In genomic region chr3:126982125-126982521, GRCh38 we compare ENCODE assay signal across 8 cellular contexts. TPM values are rescaled to one million over a fixed set of nuclear protein-coding genes. Genes with fewer than 3 reads are reported as not detected.
DNase-seq lines count a peak whose midpoint lies in the region; ATAC-seq, FAIRE-seq and TF ChIP-seq lines count a peak whose summit lies in the region.

No MANE protein-coding gene starts in this region.

- H3K79me2 ChIP-seq in H1 (ENCODE audit: control insufficient read depth in 1 of 2, insufficient read depth in 2 of 2, low read length in 2 of 2) = peaks cover 8 to 30% of the 10 kb centered on the region in 2 experiments; a peak in 3 of 4 replicates
- H3K79me2 ChIP-seq in neural progenitor cell (ENCODE audit: low read depth) = peaks cover 37% of the 10 kb centered on the region

- peaks cover 21% of the 10 kb centered on the region for H3K4me1 ChIP-seq in A673 (ENCODE audit: insufficient read depth, low read length, poor library complexity, severe bottlenecking)
- peaks cover 0 to 26% (median 12%) of the 10 kb centered on the region in 4 experiments; a peak in 6 of 7 replicates for H3K4me1 ChIP-seq in H1 (replicated peaks in 1 of 4; ENCODE audit: control insufficient read depth in 3 of 4, insufficient read depth in 4 of 4, low read length in 3 of 4)
- peaks cover 13% of the 10 kb centered on the region for H3K4me1 ChIP-seq in neural progenitor cell
- peaks cover 10 to 17% (median 12%) of the 10 kb centered on the region in 4 donors for H3K4me1 ChIP-seq in transverse colon

- H3K9me3 ChIP-seq in A673 (ENCODE audit: low read depth, low read length, poor library complexity, severe bottlenecking) = no peaks in the 10 kb centered on the region
- H3K9me3 ChIP-seq in H1 (ENCODE audit: insufficient read depth in 2 of 2, low read depth in 1 of 2, low read length in 1 of 2) = no peaks in the 10 kb centered on the region
- no peaks in the 10 kb centered on the region for H3K9me3 ChIP-seq in neural progenitor cell (ENCODE audit: low read depth)
- no peaks in the 10 kb centered on the region for H3K9me3 ChIP-seq in transverse colon

- no peak overlapping the region for H2BK20ac ChIP-seq in H1 (ENCODE audit: low read length)

- DNase-seq in A673 (ENCODE audit: low spot score) (no peak), T-helper 9 cell (peak; percentile 60), H1 (ENCODE audit: low read depth in 1 of 2, low spot score in 2 of 2) (peak in 1 of 2 experiments; percentile 23), neural progenitor cell (ENCODE audit: low spot score) (no peak), transverse colon (peak; percentile 39), DMS114 treated with DMSO at 0.1 percent for 48 hours (lab: John Stamatoyannopoulos, UW; ENCODE audit: unreplicated experiment) (no peak)

- H4K20me1 ChIP-seq in H1 (replicated peaks in 1 of 2; ENCODE audit: control insufficient read depth in 1 of 2, insufficient read depth in 2 of 2, low read length in 2 of 2) = peaks cover 8 to 21% of the 10 kb centered on the region in 2 experiments
- peaks cover 36% of the 10 kb centered on the region for H4K20me1 ChIP-seq in neural progenitor cell (ENCODE audit: low read depth)

- no peak overlapping the region for H2BK120ac ChIP-seq in H1 (replicated peaks; ENCODE audit: low read depth, low read length)

- H3K27me3 ChIP-seq in A673 (replicated peaks; ENCODE audit: insufficient read depth, low read depth, low read length, poor library complexity) = no peaks in the 10 kb centered on the region
- peaks cover 0 to 8% (median 3%) of the 10 kb centered on the region in 4 experiments; a peak in 5 of 7 replicates for H3K27me3 ChIP-seq in H1 (replicated peaks in 1 of 4; ENCODE audit: control insufficient read depth in 3 of 4, extremely low read depth in 1 of 4, insufficient read depth in 3 of 4, low read length in 3 of 4)
- peaks cover 14% of the 10 kb centered on the region for H3K27me3 ChIP-seq in neural progenitor cell
- peaks cover 6% of the 10 kb centered on the region for H3K27me3 ChIP-seq in transverse colon

- TF ChIP-seq CTCF in A673 (conservative IDR thresholded peaks at IDR 0.05; ENCODE audit: low read depth, low read length) (no peak), H1 (IDR thresholded peaks at IDR 0.05; ENCODE audit: control extremely low read depth in 1 of 3, insufficient read depth in 1 of 3, low read depth in 1 of 3, low read length in 3 of 3) (no peak), neural progenitor cell (IDR thresholded peaks at IDR 0.05) (no peak), transverse colon (IDR thresholded peaks at IDR 0.05) (no peak)

- no peaks in the 10 kb centered on the region for H3K36me3 Mint-ChIP-seq in neural progenitor cell

- H3K23me2 ChIP-seq in H1 (ENCODE audit: low read depth, low read length) = peaks cover 11% of the 10 kb centered on the region

- H4K91ac ChIP-seq in H1 (replicated peaks; ENCODE audit: insufficient read length, low read length) = peak overlapping the region; percentile 88

- BruUV-seq in A673 (replicated peaks; lab: Mats Ljungman, UMichigan) = no TSS peak

- H3K4me3 ChIP-seq in A673 (ENCODE audit: low read depth, low read length, poor library complexity, severe bottlenecking) (peak overlapping the region; percentile 44), H1 (ENCODE audit: extremely low read depth in 1 of 4, insufficient read depth in 2 of 4, low read depth in 3 of 4, low read length in 4 of 4) (peak overlapping the region; percentile 44 to 76 (median 56)), neural progenitor cell (peak overlapping the region; percentile 51), transverse colon (peak overlapping the region; percentile 1 to 53 (median 40))

- H3K4ac ChIP-seq in H1 (replicated peaks; ENCODE audit: insufficient read length, low read depth, low read length) = peak overlapping the region; percentile 91

- H4K8ac ChIP-seq in H1 (ENCODE audit: extremely low read depth, insufficient read depth, low read length) = peak overlapping the region; percentile 89

- H3K27ac Mint-ChIP-seq in neural progenitor cell = no peak overlapping the region

- H3K79me1 ChIP-seq in H1 (ENCODE audit: low read depth, low read length) = peaks cover 18% of the 10 kb centered on the region

- WGBS in H1 (ENCODE audit: extremely low coverage in 1 of 2, insufficient coverage in 1 of 2, insufficient read length in 1 of 2, insufficient replicate concordance in 2 of 2, low coverage in 1 of 2, low lambda C conversion rate in 2 of 2, missing lambda C conversion rate in 1 of 2), 2 experiments = 15% methylated on average over 13 of the region's 13 CpGs; no CpG with 5 or more reads in 1 of the 2 experiments
- WGBS in transverse colon (ENCODE audit: low coverage in 1 of 2), 2 donors = 0% methylated on average over 1 to 13 of the region's 13 CpGs

- TF ChIP-seq POLR2A in H1 (IDR thresholded peaks at IDR 0.05; ENCODE audit: control extremely low read depth in 1 of 2, low read depth in 2 of 2, low read length in 2 of 2) (no peak), transverse colon (IDR thresholded peaks at IDR 0.05) (no peak)

- CTCF ChIA-PET in A673 (lab: Charles Lee) = interaction anchor here (0.6 to 1.0 kb wide), 3 partner anchors 21 to 235 kb away, joined by 3 to 5 read pairs (median 4); no protein-coding TSS in a partner anchor
- CTCF ChIA-PET in H1 (lab: Charles Lee; ENCODE audit: partially characterized antibody) = interaction anchor here (0.6 to 6.6 kb wide), 15 partner anchors 10 to 470 kb away, joined by 3 to 58 read pairs (median 5); no protein-coding TSS in a partner anchor

- H2AFZ ChIP-seq in H1 (ENCODE audit: low read length) = peak overlapping the region; percentile 81; the same call in 1 of the 2 replicates
- peak overlapping the region; percentile 60 for H2AFZ ChIP-seq in neural progenitor cell (replicated peaks)

- peak overlapping the region; percentile 60 to 89 for H3K4me2 ChIP-seq in H1 (ENCODE audit: insufficient read depth in 1 of 2, low read depth in 2 of 2, low read length in 2 of 2)
- peak overlapping the region; percentile 82 for H3K4me2 ChIP-seq in neural progenitor cell

- H3K4me3 Mint-ChIP-seq in neural progenitor cell = peak overlapping the region; percentile 83

- peak; percentile 32 for ATAC-seq in GM19025 (IDR thresholded peaks at IDR 0.05; ENCODE audit: low read depth, unreplicated experiment)
- peak; percentile 36 for ATAC-seq in HG03159 (IDR thresholded peaks at IDR 0.05; ENCODE audit: unreplicated experiment)

- peak overlapping the region; percentile 60 for H3K18ac ChIP-seq in H1 (ENCODE audit: extremely low read depth, low read length)

- no peak for FAIRE-seq in H1 (lab: Jason Lieb, UNC)

- H3K9me3 Mint-ChIP-seq in neural progenitor cell = no peaks in the 10 kb centered on the region

- H2AK5ac ChIP-seq in H1 (ENCODE audit: low read depth, low read length) = no peak overlapping the region

- H2BK5ac ChIP-seq in H1 (ENCODE audit: low read depth, low read length) = peak overlapping the region; percentile 82; the same call in 1 of the 2 replicates

- in situ Hi-C loops in transverse colon (cut with MboI; ENCODE audit: low pct_ligation_motif_present in 1 of 4, low pct_unique_long_range_greater_than_20kb in 1 of 4, low sequenced_read_pairs in 3 of 4) = loop anchor here in 1 of 4 donors (10.0 kb wide), 1 partner anchor 227 kb away; no protein-coding TSS in a partner anchor

- no peaks in the 10 kb centered on the region for H3F3A ChIP-seq in neural progenitor cell (ENCODE audit: low read depth)

- no peak overlapping the region for H3K56ac ChIP-seq in H1 (replicated peaks; ENCODE audit: insufficient read length, low read depth, low read length)

- H3K36me3 ChIP-seq in A673 (ENCODE audit: insufficient read depth, low read length, poor library complexity, severe bottlenecking) (no peaks in the 10 kb centered on the region), H1 (ENCODE audit: control insufficient read depth in 2 of 4, insufficient read depth in 4 of 4, low read length in 3 of 4) (no peaks in the 10 kb centered on the region; a peak in 1 of 8 replicates), neural progenitor cell (no peaks in the 10 kb centered on the region), transverse colon (no peaks in the 10 kb centered on the region)

- intact Hi-C loops in A673 (cut with micrococcal nuclease; ENCODE audit: unreplicated experiment) = loop anchor here (5.0 to 10.0 kb wide), 3 partner anchors 230 to 475 kb away; no protein-coding TSS in a partner anchor
- intact Hi-C loops in transverse colon (cut with DNase I; ENCODE audit: low total_unique reads) = loop anchor here (10.0 kb wide), 1 partner anchor 227 kb away; no protein-coding TSS in a partner anchor

- peak overlapping the region; percentile 94; the same call in 1 of the 2 replicates for H2BK15ac ChIP-seq in H1 (ENCODE audit: low read length)

- peaks cover 10% of the 10 kb centered on the region for H3K27me3 Mint-ChIP-seq in neural progenitor cell (ENCODE audit: insufficient read depth, low read depth)

- no peak for TF ChIP-seq RAD21 in H1 (IDR thresholded peaks at IDR 0.05 in 1 of 2, conservative IDR thresholded peaks at IDR 0.05 in 1 of 2; ENCODE audit: low read depth in 2 of 2, low read length in 2 of 2)

- H3K4me1 Mint-ChIP-seq in neural progenitor cell = peaks cover 12% of the 10 kb centered on the region

- H4K5ac ChIP-seq in H1 (ENCODE audit: insufficient read length, low read depth, low read length) = peak overlapping the region; percentile 23

- H3K9ac ChIP-seq in H1 (replicated peaks in 1 of 4; ENCODE audit: extremely low read depth in 1 of 4, low read depth in 3 of 4, low read length in 3 of 4) (peak overlapping the region in 2 of 4 experiments; percentile 34 to 38; a peak in 4 of 7 replicates), neural progenitor cell (no peak overlapping the region)

- TF ChIP-seq EP300 in H1 (IDR thresholded peaks at IDR 0.05; ENCODE audit: borderline replicate concordance in 1 of 2, low read depth in 2 of 2, low read length in 2 of 2) (no peak), transverse colon (IDR thresholded peaks at IDR 0.05; ENCODE audit: low read depth) (no peak)

- H2BK12ac ChIP-seq in H1 (ENCODE audit: low read depth, low read length) = peak overlapping the region; percentile 92; the same call in 1 of the 2 replicates

- H3K23ac ChIP-seq in H1 (ENCODE audit: insufficient read length) = no peak overlapping the region

- H3K27ac ChIP-seq in A673 (ENCODE audit: low read depth, low read length, poor library complexity, severe bottlenecking) (no peak overlapping the region), H1 (ENCODE audit: low read depth, low read length) (no peak overlapping the region), neural progenitor cell (no peak overlapping the region), transverse colon (peak overlapping the region; percentile 84 to 93 (median 88))

- POLR2A ChIA-PET in A673 (lab: Charles Lee; ENCODE audit: low non-redundant PET) (no interaction called here), H1 (lab: Charles Lee; ENCODE audit: partially characterized antibody) (interaction anchor here (0.8 to 1.2 kb wide), 2 partner anchors 13 to 230 kb away, joined by 4 to 6 read pairs; no protein-coding TSS in a partner anchor)

- H3K14ac ChIP-seq in H1 (ENCODE audit: insufficient read length) = no peak overlapping the region

RNA-seq across cellular contexts. Expression of gene PLXNA1, which starts 0.8 kb away (rescaled TPM):
- total RNA-seq in A673 (2021) (33.6 and 38.4 TPM in 2 replicates), neural progenitor cell (ENCODE audit: low replicate concordance) (34.7 and 89.1 TPM in 2 replicates), transverse colon (10 to 100 TPM; 20.8 to 56.7 (median 27.7) TPM)
- 47.5 and 50.8 TPM in 2 replicates for total RNA-seq in H1 (2021; fragmentation: NEBNext Ultra II Directional; extraction: Animal tissue kit (Norgen Biotek cat#: 25700))
- polyA plus RNA-seq in H1 (2011; rRNA removed) = 54.9 and 81.4 TPM in 2 replicates
- 51.2 TPM for polyA plus RNA-seq in H1 (2011; cell fraction: cytosol; rRNA removed)
- polyA plus RNA-seq in H1 (2011; cell fraction: nucleus; rRNA removed) = 191 TPM
- 36.1 to 53.1 TPM (median 42.4 TPM) in 4 replicates for polyA plus RNA-seq in H1 (2012, experiment 1 of 2)
- polyA plus RNA-seq in H1 (2012, experiment 2 of 2) = 26.1 TPM
- polyA plus RNA-seq in H1 (2013, experiment 1 of 2) = 40.4 TPM
- 38.5 TPM for polyA plus RNA-seq in H1 (2013, experiment 2 of 2)
- polyA minus RNA-seq in H1 (2011; rRNA and poly(A)+ RNA removed) = 104 and 131 TPM in 2 replicates
- polyA minus RNA-seq in H1 (2011; cell fraction: cytosol; rRNA and poly(A)+ RNA removed) = 53.8 TPM
- polyA minus RNA-seq in H1 (2011; cell fraction: nucleus; rRNA and poly(A)+ RNA removed) = 70.5 TPM

Comparison
In these comparisons a context has a peak if more than half of its experiments do, and no peak if none do; other contexts are left out.
1. DNase-seq: peak in T-helper 9 cell (single experiment) and transverse colon (single experiment); none in A673 (single experiment), neural progenitor cell (single experiment) and DMS114 treated with DMSO at 0.1 percent for 48 hours (single experiment).
2. H3K27ac ChIP-seq: peak in transverse colon (4 of 4); none in A673 (single experiment), H1 (single experiment) and neural progenitor cell (single experiment).
3. Peak in every context shown above with its lines, with median percentiles within 50 percentile points of each other: H3K4me3 ChIP-seq.